16 cellular contexts compared by ENCODE assay signal in the genomic region with DNA sequence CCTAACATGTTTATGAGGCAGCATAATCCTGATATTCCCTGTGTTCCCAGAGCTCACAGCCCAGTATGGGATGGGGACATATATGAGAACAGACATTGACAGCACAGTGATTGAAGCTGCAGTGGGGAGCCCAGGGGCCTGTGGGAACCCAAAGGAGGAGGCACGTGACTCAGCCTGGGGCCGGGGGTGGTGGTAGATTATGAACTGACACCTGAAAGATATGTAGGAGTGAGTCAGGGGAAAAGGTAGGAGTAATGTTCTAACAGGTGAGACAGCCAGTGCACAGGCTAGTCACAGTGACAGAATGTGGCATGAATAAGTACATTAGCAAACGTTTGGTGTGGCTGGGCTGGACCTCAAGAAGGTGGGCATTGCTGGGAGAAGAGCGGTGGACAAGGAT. TPM values are rescaled to one million over a fixed set of nuclear protein-coding genes. Genes with fewer than 3 reads are reported as not detected.
A peak's percentile ranks its signal among the peaks of the same experiment; 100 is the strongest.
DNase-seq lines count a peak whose midpoint lies in the region; ATAC-seq and TF ChIP-seq lines count a peak whose summit lies in the region.
"Had no signal": no experiment of that assay in that cellular context is flagged by ENCODE, and none has a peak within 500 bp of the region (broad histone marks: within the 10 kb centered on the region; RNA-seq: fewer than 3 reads in every experiment).

No MANE protein-coding gene starts in this region.

- CTCF ChIA-PET in activated naive CD4-positive, alpha-beta T cell treated with anti-CD3 and anti-CD28 coated beads for 36 hours (lab: Charles Lee), result no interaction called here

- H3K9me3 Mint-ChIP-seq in activated naive CD4-positive, alpha-beta T cell treated with anti-CD3 and anti-CD28 coated beads for 36 hours, result peaks cover 2% of the 10 kb centered on the region
- H3K9me3 Mint-ChIP-seq in activated T-helper 17 cell treated with anti-CD3 and anti-CD28 coated beads, Interleukin-2, amount 50 U/mL, for 72 hours, result peaks cover 6% of the 10 kb centered on the region

- peaks cover 27% of the 10 kb centered on the region for H3K36me3 Mint-ChIP-seq in activated naive CD4-positive, alpha-beta T cell treated with anti-CD3 and anti-CD28 coated beads for 36 hours (ENCODE audit: low read depth)
- H3K36me3 Mint-ChIP-seq in activated T-helper 17 cell treated with anti-CD3 and anti-CD28 coated beads, Interleukin-2, amount 50 U/mL, for 72 hours (ENCODE audit: low read depth), result peaks cover 45% of the 10 kb centered on the region

- peak; percentile 24 for DNase-seq in activated naive CD4-positive, alpha-beta T cell treated with anti-CD3 and anti-CD28 coated beads for 36 hours
- no peak for DNase-seq in activated naive CD4-positive, alpha-beta T cell (lab: John Stamatoyannopoulos, UW)
- peak; percentile 39 for DNase-seq in epithelial cell of esophagus (ENCODE audit: low read depth)
- DNase-seq in stimulated activated CD4-positive, alpha-beta T cell treated with anti-CD3 and anti-CD28 coated beads, TNF-alpha, amount 100 ng/mL, for 48 hours (ENCODE audit: low read depth in 3 of 3), result peak in 2 of 3 donors; percentile 15 to 19
- DNase-seq: activated CD8-positive, alpha-beta memory T cell treated with anti-CD3 and anti-CD28 coated beads, Interleukin-2, amount 10 ng/mL, durations not matched to agents 7 days and 5 days; Kasumi-1; kidney glomerular epithelial cell; NCI-H1436; Peyer's patch; psoas muscle had no signal

- intact Hi-C loops in activated naive CD4-positive, alpha-beta T cell treated with anti-CD3 and anti-CD28 coated beads for 36 hours (cut with micrococcal nuclease), result no loop called here

- no peak overlapping the region for H3K27ac Mint-ChIP-seq in activated naive CD4-positive, alpha-beta T cell treated with anti-CD3 and anti-CD28 coated beads for 36 hours
- peak overlapping the region; percentile 23 for H3K27ac Mint-ChIP-seq in activated T-helper 17 cell treated with anti-CD3 and anti-CD28 coated beads, Interleukin-2, amount 50 U/mL, for 72 hours
- H3K27ac Mint-ChIP-seq: activated CD8-positive, alpha-beta memory T cell treated with anti-CD3 and anti-CD28 coated beads, Interleukin-2, amount 10 ng/mL, durations not matched to agents 7 days and 5 days; nephron had no signal

- no peak overlapping the region for H3K4me3 Mint-ChIP-seq in activated naive CD4-positive, alpha-beta T cell treated with anti-CD3 and anti-CD28 coated beads for 36 hours
- no peak overlapping the region for H3K4me3 Mint-ChIP-seq in activated T-helper 17 cell treated with anti-CD3 and anti-CD28 coated beads, Interleukin-2, amount 50 U/mL, for 72 hours
- H3K4me3 Mint-ChIP-seq: activated CD8-positive, alpha-beta memory T cell treated with anti-CD3 and anti-CD28 coated beads, Interleukin-2, amount 10 ng/mL, durations not matched to agents 7 days and 5 days; nephron had no signal

- H3K27me3 Mint-ChIP-seq in activated naive CD4-positive, alpha-beta T cell treated with anti-CD3 and anti-CD28 coated beads for 36 hours (ENCODE audit: low read depth), result no peaks in the 10 kb centered on the region
- H3K27me3 Mint-ChIP-seq in activated T-helper 17 cell treated with anti-CD3 and anti-CD28 coated beads, Interleukin-2, amount 50 U/mL, for 72 hours, result no peaks in the 10 kb centered on the region
- H3K27me3 Mint-ChIP-seq: activated CD8-positive, alpha-beta memory T cell treated with anti-CD3 and anti-CD28 coated beads, Interleukin-2, amount 10 ng/mL, durations not matched to agents 7 days and 5 days had no signal

- no peak for TF ChIP-seq CTCF in epithelial cell of esophagus (IDR thresholded peaks at IDR 0.05; ENCODE audit: insufficient read depth, low read depth, low read length, missing control alignments)

- peak; percentile 72 for ATAC-seq in activated T-helper 17 cell treated with anti-CD3 and anti-CD28 coated beads, Interleukin-2, amount 50 U/mL, for 72 hours (replicated peaks)
- ATAC-seq in HG03039 (IDR thresholded peaks at IDR 0.05; ENCODE audit: unreplicated experiment) (no peak), GM18520 (IDR thresholded peaks at IDR 0.05; ENCODE audit: unreplicated experiment) (no peak)
- ATAC-seq: activated CD8-positive, alpha-beta memory T cell treated with anti-CD3 and anti-CD28 coated beads, Interleukin-2, amount 10 ng/mL, durations not matched to agents 7 days and 5 days had no signal

- H3K4me3 ChIP-seq in epithelial cell of esophagus (ENCODE audit: low read length), result no peak overlapping the region
- H3K4me3 ChIP-seq: HAP-1, Peyer's patch, psoas muscle, suprapubic skin had no signal

- peaks cover 8% of the 10 kb centered on the region for H3K4me1 Mint-ChIP-seq in activated naive CD4-positive, alpha-beta T cell treated with anti-CD3 and anti-CD28 coated beads for 36 hours (ENCODE audit: low read depth)
- H3K4me1 Mint-ChIP-seq in activated T-helper 17 cell treated with anti-CD3 and anti-CD28 coated beads, Interleukin-2, amount 50 U/mL, for 72 hours, result peaks cover 5% of the 10 kb centered on the region
- H3K4me1 Mint-ChIP-seq: activated CD8-positive, alpha-beta memory T cell treated with anti-CD3 and anti-CD28 coated beads, Interleukin-2, amount 10 ng/mL, durations not matched to agents 7 days and 5 days; nephron had no signal

RNA-seq across cellular contexts. Expression of a gene that starts 29.0 kb away (rescaled TPM):
- total RNA-seq in activated naive CD4-positive, alpha-beta T cell treated with anti-CD3 and anti-CD28 coated beads for 36 hours, result not detected
- total RNA-seq in activated T-helper 17 cell treated with anti-CD3 and anti-CD28 coated beads, Interleukin-2, amount 50 U/mL, for 72 hours, result not detected
- total RNA-seq: activated CD8-positive, alpha-beta memory T cell treated with anti-CD3 and anti-CD28 coated beads, Interleukin-2, amount 10 ng/mL, durations not matched to agents 7 days and 5 days; Peyer's patch; suprapubic skin had no signal

RNA-seq across cellular contexts. Expression of a gene that starts 42.6 kb away (rescaled TPM):
- 10 to 100 TPM; 13.0 to 15.7 TPM for total RNA-seq in activated naive CD4-positive, alpha-beta T cell treated with anti-CD3 and anti-CD28 coated beads for 36 hours
- total RNA-seq in activated T-helper 17 cell treated with anti-CD3 and anti-CD28 coated beads, Interleukin-2, amount 50 U/mL, for 72 hours, result 10 to 100 TPM; 21.8 to 26.6 TPM

RNA-seq across cellular contexts. Expression of a gene that starts 46.9 kb away (rescaled TPM):
- total RNA-seq in activated naive CD4-positive, alpha-beta T cell treated with anti-CD3 and anti-CD28 coated beads for 36 hours, result not detected
- total RNA-seq in activated T-helper 17 cell treated with anti-CD3 and anti-CD28 coated beads, Interleukin-2, amount 50 U/mL, for 72 hours, result under 1 TPM in 1 of 2 donors, not detected in 1; 0.24 TPM
- total RNA-seq: activated CD8-positive, alpha-beta memory T cell treated with anti-CD3 and anti-CD28 coated beads, Interleukin-2, amount 10 ng/mL, durations not matched to agents 7 days and 5 days; Peyer's patch had no signal

RNA-seq across cellular contexts. Expression of a gene that starts 48.5 kb away (rescaled TPM):
- total RNA-seq in activated naive CD4-positive, alpha-beta T cell treated with anti-CD3 and anti-CD28 coated beads for 36 hours, result not detected
- total RNA-seq in activated T-helper 17 cell treated with anti-CD3 and anti-CD28 coated beads, Interleukin-2, amount 50 U/mL, for 72 hours, result not detected
- total RNA-seq: activated CD8-positive, alpha-beta memory T cell treated with anti-CD3 and anti-CD28 coated beads, Interleukin-2, amount 10 ng/mL, durations not matched to agents 7 days and 5 days had no signal

Comparison
In these comparisons a context has a peak if more than half of its experiments do, and no peak if none do; other contexts are left out.
1. DNase-seq: peak in activated naive CD4-positive, alpha-beta T cell treated with anti-CD3 and anti-CD28 coated beads for 36 hours (single experiment), epithelial cell of esophagus (single experiment) and stimulated activated CD4-positive, alpha-beta T cell treated with anti-CD3 and anti-CD28 coated beads, TNF-alpha, amount 100 ng/mL, for 48 hours (2 of 3); none in activated naive CD4-positive, alpha-beta T cell (0 of 4).